Comparison of ENCODE assay signal across 21 cellular contexts in genomic region chr17:41402161-41402560, GRCh38. TPM values are rescaled to one million over a fixed set of nuclear protein-coding genes. Genes with fewer than 3 reads are reported as not detected.
DNase-seq lines count a peak whose midpoint lies in the region; ATAC-seq and TF ChIP-seq lines count a peak whose summit lies in the region.
"Had no signal": no experiment of that assay in that cellular context is flagged by ENCODE, and none has a peak within 500 bp of the region (broad histone marks: within the 10 kb centered on the region; RNA-seq: fewer than 3 reads in every experiment).

No MANE protein-coding gene starts in this region.

- no peak for ATAC-seq in IMR-90 (ENCODE audit: low read depth)

- peak overlapping the region; percentile 35 for H2BK15ac ChIP-seq in IMR-90 (ENCODE audit: low read depth, low read length)
- no peak overlapping the region for H2BK15ac ChIP-seq in mesenchymal stem cell (ENCODE audit: low read depth, poor library complexity, severe bottlenecking)

- H2BK20ac ChIP-seq in IMR-90 (ENCODE audit: low read depth, low read length) = peak overlapping the region; percentile 94

- H3K79me1 ChIP-seq in IMR-90 (ENCODE audit: low read depth in 1 of 2, low read length in 2 of 2) (no peaks in the 10 kb centered on the region; a peak in 1 of 4 replicates), mesenchymal stem cell (replicated peaks; ENCODE audit: low read length, poor library complexity, severe bottlenecking) (no peaks in the 10 kb centered on the region)

- H3K4me2 ChIP-seq in IMR-90 (ENCODE audit: low read depth, low read length) = no peak overlapping the region
- no peak overlapping the region for H3K4me2 ChIP-seq in mesenchymal stem cell (ENCODE audit: low read length, poor library complexity, severe bottlenecking)

- H4K8ac ChIP-seq in IMR-90 (ENCODE audit: low read depth in 2 of 2, low read length in 2 of 2) (peak overlapping the region; percentile 22 to 84; a peak in 3 of 4 replicates), mesenchymal stem cell (ENCODE audit: low read length) (no peak overlapping the region)

- 77% methylated on average over 3 of the region's 5 CpGs; no CpG with 5 or more reads in 1 of the 2 experiments for WGBS in IMR-90 (ENCODE audit: extremely low coverage in 2 of 2, insufficient read length in 1 of 2), 2 experiments
- 91% methylated on average over 5 of the region's 5 CpGs for WGBS in mesenchymal stem cell
- 88 to 98% (median 94%) methylated on average over 5 of the region's 5 CpGs for WGBS in spleen, 5 donors

- H2AFZ ChIP-seq in IMR-90 (replicated peaks; ENCODE audit: low read length, poor library complexity) (peak overlapping the region; percentile 40), mesenchymal stem cell (ENCODE audit: low read depth, low read length) (no peak overlapping the region)

- H3K27ac Mint-ChIP-seq in Calu3 (ENCODE audit: unreplicated experiment) (peak overlapping the region; percentile 92), glutamatergic neuron (ENCODE audit: unreplicated experiment) (no peak overlapping the region)
- H3K27ac Mint-ChIP-seq: activated naive CD4-positive, alpha-beta T cell treated with anti-CD3 and anti-CD28 coated beads for 36 hours; nephron had no signal

- POLR2A ChIA-PET in IMR-90 (lab: Charles Lee; ENCODE audit: unreplicated experiment) = no interaction called here

- TF ChIP-seq POLR2A in IMR-90 (IDR thresholded peaks at IDR 0.05; ENCODE audit: low read depth, low read length) (no peak), spleen (IDR thresholded peaks at IDR 0.05) (no peak)

- no peak overlapping the region for H3K27ac ChIP-seq in IMR-90 (ENCODE audit: insufficient read depth, low read length)
- peak overlapping the region; percentile 87 for H3K27ac ChIP-seq in brain microvascular endothelial cell
- no peak overlapping the region for H3K27ac ChIP-seq in mesenchymal stem cell (ENCODE audit: low read length, poor library complexity, severe bottlenecking)
- H3K27ac ChIP-seq in spleen = no peak overlapping the region
- H3K27ac ChIP-seq: cardiac muscle cell, thoracic aorta had no signal

- H2BK120ac ChIP-seq in IMR-90 (ENCODE audit: low read depth, low read length) (peak overlapping the region; percentile 90), mesenchymal stem cell (ENCODE audit: low read depth, low read length) (no peak overlapping the region)

- no peak for TF ChIP-seq RAD21 in IMR-90 (IDR thresholded peaks at IDR 0.05; ENCODE audit: low read length)

- H4K20me1 ChIP-seq in IMR-90 (ENCODE audit: insufficient read depth, low read length) = no peaks in the 10 kb centered on the region

- H3K4me3 ChIP-seq in IMR-90 (ENCODE audit: insufficient read depth, low read depth, low read length) (no peak overlapping the region), brain microvascular endothelial cell (ENCODE audit: low read depth, low read length) (no peak overlapping the region), mesenchymal stem cell (ENCODE audit: insufficient read depth in 1 of 2, low read depth in 1 of 2, low read length in 2 of 2) (no peak overlapping the region), spleen (no peak overlapping the region)
- H3K4me3 ChIP-seq: cardiac muscle cell, lung, SJSA1, thoracic aorta had no signal

- H3K36me3 Mint-ChIP-seq in Calu3 (ENCODE audit: insufficient read depth, unreplicated experiment) (peaks cover 11% of the 10 kb centered on the region), glutamatergic neuron (ENCODE audit: unreplicated experiment) (no peaks in the 10 kb centered on the region)

- no peak overlapping the region for H3K23ac ChIP-seq in IMR-90 (ENCODE audit: low read depth, low read length)
- no peak overlapping the region for H3K23ac ChIP-seq in mesenchymal stem cell (ENCODE audit: low read length in 2 of 2)

- CTCF ChIA-PET in Calu3 (lab: Charles Lee) = interaction anchor here (4.6 kb wide), 1 partner anchor 15 kb away, joined by 38 read pairs; no protein-coding TSS in a partner anchor
- CTCF ChIA-PET in IMR-90 (lab: Yijun Ruan, JAX) = no interaction called here

- no peak overlapping the region for H2AK9ac ChIP-seq in IMR-90 (replicated peaks; ENCODE audit: low read depth, low read length, poor library complexity)

- H3K56ac ChIP-seq in IMR-90 (ENCODE audit: extremely low read depth, insufficient read depth, low read length) = no peak overlapping the region

- no peak for TF ChIP-seq CTCF in Calu3 (IDR thresholded peaks at IDR 0.05; ENCODE audit: unreplicated experiment)
- no peak for TF ChIP-seq CTCF in IMR-90 (conservative IDR thresholded peaks at IDR 0.05; ENCODE audit: low read depth, low read length)
- TF ChIP-seq CTCF in brain microvascular endothelial cell (IDR thresholded peaks at IDR 0.05; ENCODE audit: low read depth, low read length, missing control alignments) = no peak
- no peak for TF ChIP-seq CTCF in spleen (IDR thresholded peaks at IDR 0.05 in 8 of 11, conservative IDR thresholded peaks at IDR 0.05 in 3 of 11)
- no peak for TF ChIP-seq CTCF in glutamatergic neuron (IDR thresholded peaks at IDR 0.05; ENCODE audit: partially characterized antibody, unreplicated experiment)

- peaks cover 26% of the 10 kb centered on the region for H3K9me1 ChIP-seq in IMR-90 (ENCODE audit: insufficient read depth, low read length)

- H3K27me3 ChIP-seq in IMR-90 (ENCODE audit: control insufficient read depth, insufficient read depth, low read length) = no peaks in the 10 kb centered on the region
- H3K27me3 ChIP-seq in brain microvascular endothelial cell (replicated peaks) = no peaks in the 10 kb centered on the region
- peaks cover 0 to 20% of the 10 kb centered on the region in 2 experiments for H3K27me3 ChIP-seq in mesenchymal stem cell (ENCODE audit: control insufficient read depth in 1 of 2, insufficient read depth in 1 of 2, low read length in 2 of 2)
- H3K27me3 ChIP-seq in spleen (replicated peaks in 1 of 7) = peaks cover 0 to 7% (median 0%) of the 10 kb centered on the region in 7 donors
- H3K27me3 ChIP-seq: SJSA1 had no signal

- H3K9me3 Mint-ChIP-seq in Calu3 (ENCODE audit: low read depth, unreplicated experiment) (no peaks in the 10 kb centered on the region), glutamatergic neuron (ENCODE audit: unreplicated experiment) (no peaks in the 10 kb centered on the region)
- H3K9me3 Mint-ChIP-seq: activated naive CD4-positive, alpha-beta T cell treated with anti-CD3 and anti-CD28 coated beads for 36 hours; nephron had no signal

- dilution Hi-C loops in IMR-90 (cut with HindIII; ENCODE audit: low sequenced_read_pairs, unreplicated experiment) = no loop called here

- in situ Hi-C loops in IMR-90 (cut with MboI; ENCODE audit: low sequenced_read_pairs) (no loop called here), brain microvascular endothelial cell (cut with HindIII; ENCODE audit: low pct_ligation_motif_present, low sequenced_read_pairs) (no loop called here)

- H3K18ac ChIP-seq in IMR-90 (ENCODE audit: low read depth, low read length) = no peak overlapping the region
- no peak overlapping the region for H3K18ac ChIP-seq in mesenchymal stem cell (ENCODE audit: low read depth in 1 of 2, low read length in 2 of 2)

- no TSS peak for BruUV-seq in Calu3 (replicated peaks; lab: Mats Ljungman, UMichigan)
- BruUV-seq in IMR-90 (replicated peaks; lab: Mats Ljungman, UMichigan) = no TSS peak

- H2BK5ac ChIP-seq in IMR-90 (ENCODE audit: low read depth, low read length, poor library complexity, severe bottlenecking) (peak overlapping the region; percentile 93), mesenchymal stem cell (ENCODE audit: low read depth, low read length, poor library complexity, severe bottlenecking) (no peak overlapping the region)

- H3K14ac ChIP-seq in IMR-90 (replicated peaks; ENCODE audit: low read depth, low read length) = peak overlapping the region; percentile 74
- H3K14ac ChIP-seq in mesenchymal stem cell (ENCODE audit: low read length in 2 of 2) = no peak overlapping the region

- intact Hi-C loops in Calu3 (cut with micrococcal nuclease; ENCODE audit: unreplicated experiment) = loop anchor here (5.0 kb wide), 2 partner anchors 40 to 495 kb away; no protein-coding TSS in a partner anchor
- intact Hi-C loops in IMR-90 (cut with micrococcal nuclease) = no loop called here
- intact Hi-C loops in spleen (cut with DNase I; ENCODE audit: low total_unique reads) = no loop called here

- H2BK12ac ChIP-seq in mesenchymal stem cell (ENCODE audit: low read length in 2 of 2) = no peak overlapping the region

- H3K4me1 ChIP-seq in IMR-90 (ENCODE audit: control insufficient read depth, insufficient read depth, low read length) (peaks cover 24% of the 10 kb centered on the region), mesenchymal stem cell (ENCODE audit: control insufficient read depth, insufficient read depth, low read depth, low read length) (peaks cover 22% of the 10 kb centered on the region), spleen (no peaks in the 10 kb centered on the region)

- no peak for DNase-seq in Calu3
- peak; percentile 20 for DNase-seq in IMR-90
- no peak for DNase-seq in brain microvascular endothelial cell
- no peak for DNase-seq in mesenchymal stem cell
- DNase-seq in spleen = no peak
- DNase-seq in NCI-H2196 treated with DMSO at 0.1 percent for 48 hours (lab: John Stamatoyannopoulos, UW; ENCODE audit: unreplicated experiment) = no peak
- no peak for DNase-seq in glutamatergic neuron
- DNase-seq in GM19238 (ENCODE audit: insufficient read length, low spot score) = no peak
- DNase-seq: activated CD8-positive, alpha-beta memory T cell treated with anti-CD3 and anti-CD28 coated beads for 24 hours; activated naive CD4-positive, alpha-beta T cell treated with anti-CD3 and anti-CD28 coated beads for 36 hours; DMS53; effector CD8-positive, alpha-beta T cell; NCI-H1694 had no signal

- no peaks in the 10 kb centered on the region for H3K9me3 ChIP-seq in IMR-90 (ENCODE audit: control insufficient read depth, insufficient read depth, low read length)
- no peaks in the 10 kb centered on the region for H3K9me3 ChIP-seq in mesenchymal stem cell (ENCODE audit: control insufficient read depth, low read length)
- H3K9me3 ChIP-seq in spleen = no peaks in the 10 kb centered on the region
- H3K9me3 ChIP-seq: SJSA1, thoracic aorta had no signal

- no peak overlapping the region for H3K9ac ChIP-seq in IMR-90 (ENCODE audit: low read depth, low read length)
- no peak overlapping the region for H3K9ac ChIP-seq in mesenchymal stem cell (ENCODE audit: low read length)

- no peaks in the 10 kb centered on the region for H3K36me3 ChIP-seq in IMR-90 (ENCODE audit: control insufficient read depth, insufficient read depth, low read length)
- no peaks in the 10 kb centered on the region for H3K36me3 ChIP-seq in brain microvascular endothelial cell (replicated peaks)
- no peaks in the 10 kb centered on the region for H3K36me3 ChIP-seq in mesenchymal stem cell (ENCODE audit: control insufficient read depth in 1 of 2, insufficient read depth in 2 of 2, low read depth in 1 of 2, low read length in 2 of 2)
- H3K36me3 ChIP-seq in spleen = no peaks in the 10 kb centered on the region
- H3K36me3 ChIP-seq: cardiac muscle cell, SJSA1, thoracic aorta had no signal

- H3K4me1 Mint-ChIP-seq in Calu3 (ENCODE audit: low read depth, unreplicated experiment) (peaks cover 51% of the 10 kb centered on the region), glutamatergic neuron (ENCODE audit: low read depth, unreplicated experiment) (peaks cover 1% of the 10 kb centered on the region)

- H2AK5ac ChIP-seq in IMR-90 (ENCODE audit: low read depth, low read length) (peak overlapping the region; percentile 90), mesenchymal stem cell (ENCODE audit: low read length, severe bottlenecking) (peak overlapping the region; percentile 31)

- peak overlapping the region; percentile 80; the same call in 1 of the 2 replicates for H4K5ac ChIP-seq in IMR-90 (ENCODE audit: low read depth, low read length)

- peak overlapping the region; percentile 88; the same call in 1 of the 2 replicates for H4K91ac ChIP-seq in IMR-90 (ENCODE audit: insufficient read depth, low read depth, low read length)
- H4K91ac ChIP-seq in mesenchymal stem cell (ENCODE audit: low read length) = no peak overlapping the region

- no peak overlapping the region for H3K4me3 Mint-ChIP-seq in Calu3 (ENCODE audit: low read depth, unreplicated experiment)
- no peak overlapping the region for H3K4me3 Mint-ChIP-seq in glutamatergic neuron (ENCODE audit: unreplicated experiment)
- H3K4me3 Mint-ChIP-seq: activated naive CD4-positive, alpha-beta T cell treated with anti-CD3 and anti-CD28 coated beads for 36 hours; nephron had no signal

- H3K27me3 Mint-ChIP-seq in Calu3 (ENCODE audit: unreplicated experiment) (no peaks in the 10 kb centered on the region), glutamatergic neuron (ENCODE audit: unreplicated experiment) (no peaks in the 10 kb centered on the region)

- H3K4ac ChIP-seq in IMR-90 (ENCODE audit: low read depth, low read length) (peak overlapping the region; percentile 93), mesenchymal stem cell (ENCODE audit: low read depth in 1 of 2, low read length in 2 of 2) (no peak overlapping the region)

RNA-seq across cellular contexts. Expression of gene KRT31, which starts 4.8 kb away (rescaled TPM):
- not detected in 2 replicates for total RNA-seq in Calu3 (2022)
- not detected in 2 replicates for total RNA-seq in IMR-90 (2012; rRNA removed)
- polyA plus RNA-seq in IMR-90 (2012; rRNA removed) = 0.05 TPM in 1 of 2 replicates, not detected in the other
- polyA plus RNA-seq in IMR-90 (2012; cell fraction: cytosol; rRNA removed) = not detected in 2 replicates
- polyA plus RNA-seq in IMR-90 (2012; cell fraction: nucleus; rRNA removed; ENCODE audit: low replicate concordance) = 0.07 and 0.08 TPM in 2 replicates
- polyA plus RNA-seq in mesenchymal stem cell (2013, experiment 1 of 2) = not detected
- polyA plus RNA-seq in mesenchymal stem cell (2013, experiment 2 of 2) = not detected
- not detected for total RNA-seq in spleen
- polyA plus RNA-seq in spleen = not detected
- total RNA-seq in glutamatergic neuron (ENCODE audit: unreplicated experiment) = not detected
- total RNA-seq: activated naive CD4-positive, alpha-beta T cell treated with anti-CD3 and anti-CD28 coated beads for 36 hours; cardiac muscle cell; HT1080; lung; NCI-H460; SJSA1; thoracic aorta had no signal
- polyA plus RNA-seq: cardiac muscle cell had no signal

RNA-seq across cellular contexts. Expression of gene KRT34, which starts 20.1 kb away (rescaled TPM):
- total RNA-seq in Calu3 (2022) = not detected in 2 replicates
- total RNA-seq in IMR-90 (2012; rRNA removed) = 3.6 and 3.9 TPM in 2 replicates
- 3.4 and 4.2 TPM in 2 replicates for polyA plus RNA-seq in IMR-90 (2012; rRNA removed)
- polyA plus RNA-seq in IMR-90 (2012; cell fraction: cytosol; rRNA removed) = 1.6 and 2.5 TPM in 2 replicates
- 1.4 and 3.1 TPM in 2 replicates for polyA plus RNA-seq in IMR-90 (2012; cell fraction: nucleus; rRNA removed; ENCODE audit: low replicate concordance)
- polyA plus RNA-seq in mesenchymal stem cell (2013, experiment 1 of 2) = 0.43 TPM
- polyA plus RNA-seq in mesenchymal stem cell (2013, experiment 2 of 2) = 0.42 TPM
- not detected for total RNA-seq in spleen
- not detected for polyA plus RNA-seq in spleen
- total RNA-seq in glutamatergic neuron (ENCODE audit: unreplicated experiment) = not detected
- total RNA-seq: activated naive CD4-positive, alpha-beta T cell treated with anti-CD3 and anti-CD28 coated beads for 36 hours; cardiac muscle cell; lung; thoracic aorta had no signal
- polyA plus RNA-seq: cardiac muscle cell, lung had no signal

RNA-seq across cellular contexts. Expression of gene KRT37, which starts 22.2 kb away (rescaled TPM):
- not detected in 2 replicates for total RNA-seq in Calu3 (2022)
- total RNA-seq in IMR-90 (2012; rRNA removed) = not detected in 2 replicates
- polyA plus RNA-seq in IMR-90 (2012; rRNA removed) = not detected in 2 replicates
- not detected in 2 replicates for polyA plus RNA-seq in IMR-90 (2012; cell fraction: cytosol; rRNA removed)
- polyA plus RNA-seq in IMR-90 (2012; cell fraction: nucleus; rRNA removed; ENCODE audit: low replicate concordance) = not detected in 2 replicates
- polyA plus RNA-seq in mesenchymal stem cell (2013, experiment 1 of 2) = not detected
- polyA plus RNA-seq in mesenchymal stem cell (2013, experiment 2 of 2) = not detected
- not detected for total RNA-seq in spleen
- polyA plus RNA-seq in spleen = not detected
- not detected for total RNA-seq in glutamatergic neuron (ENCODE audit: unreplicated experiment)
- total RNA-seq: activated naive CD4-positive, alpha-beta T cell treated with anti-CD3 and anti-CD28 coated beads for 36 hours; cardiac muscle cell; HT1080; lung; NCI-H460; SJSA1; thoracic aorta had no signal
- polyA plus RNA-seq: BJ, cardiac muscle cell, lung had no signal

RNA-seq across cellular contexts. Expression of gene KRT33B, which starts 32.5 kb away (rescaled TPM):
- total RNA-seq in Calu3 (2022) (not detected in 2 replicates), IMR-90 (2012; rRNA removed) (0.18 and 0.28 TPM in 2 replicates), spleen (not detected), glutamatergic neuron (ENCODE audit: unreplicated experiment) (0.61 TPM)
- polyA plus RNA-seq in IMR-90 (2012; rRNA removed) (0.14 and 0.22 TPM in 2 replicates), spleen (not detected)
- polyA plus RNA-seq in IMR-90 (2012; cell fraction: cytosol; rRNA removed) = 0.19 and 0.22 TPM in 2 replicates
- polyA plus RNA-seq in IMR-90 (2012; cell fraction: nucleus; rRNA removed; ENCODE audit: low replicate concordance) = 0.25 TPM in 1 of 2 replicates, not detected in the other
- polyA plus RNA-seq in mesenchymal stem cell (2013, experiment 1 of 2) = not detected
- polyA plus RNA-seq in mesenchymal stem cell (2013, experiment 2 of 2) = not detected
- total RNA-seq: activated naive CD4-positive, alpha-beta T cell treated with anti-CD3 and anti-CD28 coated beads for 36 hours; cardiac muscle cell; HT1080; lung; NCI-H460; thoracic aorta had no signal
- polyA plus RNA-seq: cardiac muscle cell, lung had no signal

RNA-seq across cellular contexts. Expression of gene KRT38, which starts 38.6 kb away (rescaled TPM):
- not detected in 2 replicates for total RNA-seq in Calu3 (2022)
- not detected in 2 replicates for total RNA-seq in IMR-90 (2012; rRNA removed)
- polyA plus RNA-seq in IMR-90 (2012; rRNA removed) = 0.04 and 0.09 TPM in 2 replicates
- polyA plus RNA-seq in IMR-90 (2012; cell fraction: cytosol; rRNA removed) = 0.04 and 0.09 TPM in 2 replicates
- polyA plus RNA-seq in IMR-90 (2012; cell fraction: nucleus; rRNA removed; ENCODE audit: low replicate concordance) = 0.02 and 0.03 TPM in 2 replicates
- not detected for polyA plus RNA-seq in mesenchymal stem cell (2013, experiment 1 of 2)
- polyA plus RNA-seq in mesenchymal stem cell (2013, experiment 2 of 2) = not detected
- under 1 TPM in 2 of 7 donors, not detected in 5; 0.26 to 0.39 TPM for total RNA-seq in spleen
- not detected for polyA plus RNA-seq in spleen
- not detected for total RNA-seq in glutamatergic neuron (ENCODE audit: unreplicated experiment)
- total RNA-seq: activated naive CD4-positive, alpha-beta T cell treated with anti-CD3 and anti-CD28 coated beads for 36 hours; cardiac muscle cell; HT1080; lung; NCI-H460; SJSA1; thoracic aorta had no signal
- polyA plus RNA-seq: cardiac muscle cell, lung had no signal
